26 cellular contexts compared by ENCODE assay signal in the genomic region with DNA sequence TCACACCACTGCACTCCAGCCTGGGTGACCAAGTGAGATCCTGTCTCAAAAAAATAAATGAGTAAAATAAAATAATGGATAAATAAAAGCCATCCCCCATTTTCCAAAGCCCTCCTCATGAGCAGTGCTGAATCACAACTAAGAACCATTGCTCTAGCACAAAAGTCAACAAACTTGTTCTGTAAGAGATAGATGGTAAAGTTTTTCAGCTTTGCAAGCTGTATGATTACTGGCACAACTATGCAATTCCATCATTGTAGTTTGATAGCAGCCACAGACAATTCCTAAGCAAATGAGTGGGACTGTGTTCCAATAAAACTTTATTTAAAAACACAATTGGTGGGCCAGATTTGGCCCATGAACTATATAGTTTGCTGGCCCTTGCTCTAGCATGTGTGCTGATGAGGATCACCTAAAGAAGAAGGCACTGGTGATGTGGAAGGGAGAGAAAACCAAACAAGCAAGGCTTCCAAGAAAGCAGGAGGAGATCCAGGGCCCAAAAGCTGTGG.
DNase-seq lines count a peak whose midpoint lies in the region; ATAC-seq, FAIRE-seq and TF ChIP-seq lines count a peak whose summit lies in the region.
"Had no signal": no experiment of that assay in that cellular context is flagged by ENCODE, and none has a peak within 500 bp of the region (broad histone marks: within the 10 kb centered on the region; RNA-seq: fewer than 3 reads in every experiment).

No MANE protein-coding gene starts in this region.

- intact Hi-C loops in GM12878 (cut with micrococcal nuclease; ENCODE audit: unreplicated experiment) = loop anchor here (10.0 kb wide), 1 partner anchor 569 kb away; no protein-coding TSS in a partner anchor

- no peak for FAIRE-seq in GM12878 (lab: Jason Lieb, UNC)
- FAIRE-seq: A549, GM12891, RCC 7860 had no signal

- DNase-seq in GM23248 = peak; percentile 32
- DNase-seq in GM12878 (ENCODE audit: low read depth, low spot score) = no peak
- DNase-seq in fibroblast of peridontal ligament (ENCODE audit: extremely low read depth) = peak; percentile 8
- DNase-seq in osteocyte (ENCODE audit: extremely low spot score, unreplicated experiment) = no peak
- DNase-seq in inferior parietal cortex (ENCODE audit: extremely low spot score) = no peak
- DNase-seq in NAMALWA (ENCODE audit: low spot score) = no peak
- DNase-seq: Caco-2; CD4-positive, alpha-beta memory T cell; DMS 273 treated with DMSO at 0.1 percent for 48 hours; DMS79 treated with DMSO at 0.1 percent for 48 hours; GOT3; KBM-7; MM.1S; NCI-H1092; NCI-H1436 treated with DMSO at 0.1 percent for 48 hours; NCI-H1930; NCI-H2227 treated with DMSO at 0.1 percent for 48 hours; NCI-H510A treated with DMSO at 0.1 percent for 48 hours; NCI-H82; SJCRH30; T-cell had no signal

- H4K20me1 ChIP-seq in GM23248 (ENCODE audit: insufficient read depth) = no peaks in the 10 kb centered on the region
- no peaks in the 10 kb centered on the region for H4K20me1 ChIP-seq in GM12878 (ENCODE audit: control insufficient read depth, insufficient read depth)

- H3K4me1 Mint-ChIP-seq in osteocyte (ENCODE audit: unreplicated experiment) = peaks cover 11% of the 10 kb centered on the region

- H2AFZ ChIP-seq in GM23248 = no peak overlapping the region
- no peak overlapping the region for H2AFZ ChIP-seq in GM12878 (ENCODE audit: control insufficient read depth, low read depth, low read length)

- H3K27me3 ChIP-seq in GM23248 (replicated peaks; ENCODE audit: insufficient read depth) (peaks cover 14% of the 10 kb centered on the region), GM12878 (replicated peaks in 1 of 2; ENCODE audit: control insufficient read depth in 2 of 2, insufficient read depth in 2 of 2, low read length in 1 of 2) (no peaks in the 10 kb centered on the region; a peak in 1 of 4 replicates)
- H3K27me3 ChIP-seq: SJCRH30 had no signal

- H3K36me3 ChIP-seq in GM23248 (ENCODE audit: low read depth) = no peaks in the 10 kb centered on the region
- no peaks in the 10 kb centered on the region for H3K36me3 ChIP-seq in GM12878 (ENCODE audit: control insufficient read depth in 2 of 2, insufficient read depth in 2 of 2, low read length in 1 of 2)
- H3K36me3 ChIP-seq: SJCRH30 had no signal

- SMC1A ChIA-PET in GM12878 (lab: Charles Lee; ENCODE audit: uncharacterized antibody, unreplicated experiment) = interaction anchor here (1.0 kb wide), 1 partner anchor 226 kb away, joined by 3 read pairs; no protein-coding TSS in a partner anchor

- TF ChIP-seq CTCF in GM12878 (IDR thresholded peaks at IDR 0.05 in 2 of 3, conservative IDR thresholded peaks at IDR 0.05 in 1 of 3; ENCODE audit: control insufficient read depth in 2 of 3, extremely low read depth in 1 of 3, insufficient read depth in 1 of 3, low read depth in 3 of 3, low read length in 3 of 3) (no peak), osteocyte (IDR thresholded peaks at IDR 0.05) (no peak)

- H3K9me3 ChIP-seq in GM23248 (ENCODE audit: low read depth) (no peaks in the 10 kb centered on the region), GM12878 (replicated peaks; ENCODE audit: control insufficient read depth, insufficient read depth, low read length) (no peaks in the 10 kb centered on the region)
- H3K9me3 ChIP-seq: A549, Caco-2, SJCRH30 had no signal

- no peak overlapping the region for H3K4me3 Mint-ChIP-seq in osteocyte (ENCODE audit: unreplicated experiment)
- H3K4me3 Mint-ChIP-seq: CD4-positive, alpha-beta memory T cell; T-cell had no signal

- H3K79me2 ChIP-seq in GM23248 (ENCODE audit: insufficient read depth) = no peaks in the 10 kb centered on the region
- H3K79me2 ChIP-seq in GM12878 (ENCODE audit: control insufficient read depth, insufficient read depth, low read length) = no peaks in the 10 kb centered on the region

- BruUV-seq in GM12878 (replicated peaks; lab: Mats Ljungman, UMichigan) = no TSS peak

- no peak overlapping the region for H3K27ac Mint-ChIP-seq in osteocyte (ENCODE audit: unreplicated experiment)
- H3K27ac Mint-ChIP-seq: T-cell had no signal

- H3K27me3 Mint-ChIP-seq in osteocyte (ENCODE audit: unreplicated experiment) = peaks cover 37% of the 10 kb centered on the region

- no peaks in the 10 kb centered on the region for H3K9me3 Mint-ChIP-seq in osteocyte (ENCODE audit: unreplicated experiment)
- H3K9me3 Mint-ChIP-seq: T-cell had no signal

- no peak for TF ChIP-seq RAD21 in GM12878 (IDR thresholded peaks at IDR 0.05; ENCODE audit: insufficient read depth, low read depth, low read length)

- TF ChIP-seq EP300 in GM12878 (IDR thresholded peaks at IDR 0.05; ENCODE audit: borderline replicate concordance in 1 of 2, control insufficient read depth in 1 of 2, low read depth in 2 of 2, low read length in 2 of 2) = no peak

- CTCF ChIA-PET in GM12878 (lab: Yijun Ruan, JAX) = interaction anchor here (1.1 to 11.7 kb wide), 5 partner anchors 9 to 248 kb away, joined by 3 to 324 read pairs (median 4); no protein-coding TSS in a partner anchor

- H3K27ac ChIP-seq in GM23248 = no peak overlapping the region
- H3K27ac ChIP-seq in GM12878 (ENCODE audit: control insufficient read depth, insufficient read depth) = no peak overlapping the region
- H3K27ac ChIP-seq: A549, SJCRH30 had no signal

- RAD21 ChIA-PET in GM12878 (lab: Charles Lee; ENCODE audit: unreplicated experiment) = interaction anchor here (0.8 to 1.5 kb wide), 3 partner anchors 9 to 230 kb away, joined by 3 to 4 read pairs (median 3); no protein-coding TSS in a partner anchor

- H3K4me3 ChIP-seq in GM23248 = no peak overlapping the region
- H3K4me3 ChIP-seq in GM12878 = no peak overlapping the region
- H3K4me3 ChIP-seq: A549, SJCRH30 had no signal

- no peaks in the 10 kb centered on the region for H3K9me2 ChIP-seq in GM23248 (ENCODE audit: insufficient read depth)

- no peak for TF ChIP-seq POLR2A in GM12878 (IDR thresholded peaks at IDR 0.05; ENCODE audit: low read depth, low read length)

- in situ Hi-C loops in GM23248 (cut with MboI) = loop anchor here (25.0 kb wide), 2 partner anchors 432 to 557 kb away; a partner anchor contains a TSS
- in situ Hi-C loops in GM12878 (cut with MboI) = no loop called here

- H3K4me1 ChIP-seq in GM23248 (ENCODE audit: insufficient read depth) (no peaks in the 10 kb centered on the region), GM12878 (ENCODE audit: control insufficient read depth, insufficient read depth, low read length) (peaks cover 5% of the 10 kb centered on the region; the same call in 1 of the 2 replicates)
- H3K4me1 ChIP-seq: Caco-2 had no signal

- H3F3A ChIP-seq in GM23248 (ENCODE audit: insufficient read depth) = peaks cover 9% of the 10 kb centered on the region; the same call in 1 of the 2 replicates

- POLR2A ChIA-PET in GM12878 (lab: Charles Lee) = no interaction called here

- H3K36me3 Mint-ChIP-seq in osteocyte (ENCODE audit: unreplicated experiment) = no peaks in the 10 kb centered on the region
- H3K36me3 Mint-ChIP-seq: CD4-positive, alpha-beta memory T cell; T-cell had no signal

- H3K4me2 ChIP-seq in GM23248 (ENCODE audit: unreplicated experiment) (no peak overlapping the region), GM12878 (ENCODE audit: control insufficient read depth, insufficient read depth) (no peak overlapping the region)
- H3K4me2 ChIP-seq: A549 had no signal

- ATAC-seq in GM12878 (no peak), GM18858 (IDR thresholded peaks at IDR 0.05; ENCODE audit: unreplicated experiment) (no peak)
- ATAC-seq: A549, HCT116, T-cell had no signal

- H3K9ac ChIP-seq in GM23248 (no peak overlapping the region), GM12878 (ENCODE audit: control insufficient read depth, insufficient read depth, low read length) (no peak overlapping the region)

TF ChIP-seq in GM12878, 131 proteins besides CTCF, POLR2A, EP300 and RAD21 (continues in another document):
- TF ChIP-seq, protein P1, sequence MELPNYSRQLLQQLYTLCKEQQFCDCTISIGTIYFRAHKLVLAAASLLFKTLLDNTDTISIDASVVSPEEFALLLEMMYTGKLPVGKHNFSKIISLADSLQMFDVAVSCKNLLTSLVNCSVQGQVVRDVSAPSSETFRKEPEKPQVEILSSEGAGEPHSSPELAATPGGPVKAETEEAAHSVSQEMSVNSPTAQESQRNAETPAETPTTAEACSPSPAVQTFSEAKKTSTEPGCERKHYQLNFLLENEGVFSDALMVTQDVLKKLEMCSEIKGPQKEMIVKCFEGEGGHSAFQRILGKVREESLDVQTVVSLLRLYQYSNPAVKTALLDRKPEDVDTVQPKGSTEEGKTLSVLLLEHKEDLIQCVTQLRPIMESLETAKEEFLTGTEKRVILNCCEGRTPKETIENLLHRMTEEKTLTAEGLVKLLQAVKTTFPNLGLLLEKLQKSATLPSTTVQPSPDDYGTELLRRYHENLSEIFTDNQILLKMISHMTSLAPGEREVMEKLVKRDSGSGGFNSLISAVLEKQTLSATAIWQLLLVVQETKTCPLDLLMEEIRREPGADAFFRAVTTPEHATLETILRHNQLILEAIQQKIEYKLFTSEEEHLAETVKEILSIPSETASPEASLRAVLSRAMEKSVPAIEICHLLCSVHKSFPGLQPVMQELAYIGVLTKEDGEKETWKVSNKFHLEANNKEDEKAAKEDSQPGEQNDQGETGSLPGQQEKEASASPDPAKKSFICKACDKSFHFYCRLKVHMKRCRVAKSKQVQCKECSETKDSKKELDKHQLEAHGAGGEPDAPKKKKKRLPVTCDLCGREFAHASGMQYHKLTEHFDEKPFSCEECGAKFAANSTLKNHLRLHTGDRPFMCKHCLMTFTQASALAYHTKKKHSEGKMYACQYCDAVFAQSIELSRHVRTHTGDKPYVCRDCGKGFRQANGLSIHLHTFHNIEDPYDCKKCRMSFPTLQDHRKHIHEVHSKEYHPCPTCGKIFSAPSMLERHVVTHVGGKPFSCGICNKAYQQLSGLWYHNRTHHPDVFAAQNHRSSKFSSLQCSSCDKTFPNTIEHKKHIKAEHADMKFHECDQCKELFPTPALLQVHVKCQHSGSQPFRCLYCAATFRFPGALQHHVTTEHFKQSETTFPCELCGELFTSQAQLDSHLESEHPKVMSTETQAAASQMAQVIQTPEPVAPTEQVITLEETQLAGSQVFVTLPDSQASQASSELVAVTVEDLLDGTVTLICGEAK (IDR thresholded peaks at IDR 0.05; ENCODE audit: borderline replicate concordance) = peak; percentile 74
- TF ChIP-seq ZNF384 (IDR thresholded peaks at IDR 0.05; ENCODE audit: borderline replicate concordance, low read depth, low read length) = no peak
- TF ChIP-seq NFXL1 (IDR thresholded peaks at IDR 0.05; ENCODE audit: borderline replicate concordance) = no peak

Comparison
In these comparisons a context has a peak if more than half of its experiments do, and no peak if none do; other contexts are left out.
1. DNase-seq: peak in GM23248 (single experiment) and fibroblast of peridontal ligament (single experiment); none in GM12878 (single experiment), osteocyte (single experiment), inferior parietal cortex (single experiment) and NAMALWA (single experiment).